In genomic region chr11:96228472-96228871, GRCh38 we compare ENCODE assay signal across 8 cellular contexts.
DNase-seq lines count a peak whose midpoint lies in the region; ATAC-seq and TF ChIP-seq lines count a peak whose summit lies in the region.

No MANE protein-coding gene starts in this region.

- no peaks in the 10 kb centered on the region for H3K36me3 ChIP-seq in sigmoid colon

- 75 to 87% methylated on average over 4 of the region's 4 CpGs for WGBS in sigmoid colon, 2 donors

- TF ChIP-seq POLR2A in sigmoid colon (IDR thresholded peaks at IDR 0.05): no peak

- no peak for TF ChIP-seq CTCF in sigmoid colon (IDR thresholded peaks at IDR 0.05)

- H3K27ac ChIP-seq in sigmoid colon: peak overlapping the region; percentile 34 to 78 (median 50)

- DNase-seq in GM03348 (ENCODE audit: low spot score): peak; percentile 57
- peak; percentile 51 for DNase-seq in T1000 (lab: John Stamatoyannopoulos, UW)
- DNase-seq in cardiac septum (ENCODE audit: low spot score): peak; percentile 81
- DNase-seq in sigmoid colon: peak; percentile 87

- no peak for TF ChIP-seq EP300 in sigmoid colon (IDR thresholded peaks at IDR 0.05)

- no peak overlapping the region for H3K4me3 ChIP-seq in sigmoid colon

- no peaks in the 10 kb centered on the region for H3K27me3 ChIP-seq in sigmoid colon

- H3K9me3 ChIP-seq in sigmoid colon: no peaks in the 10 kb centered on the region

- intact Hi-C loops in cardiac septum (cut with DNase I): no loop called here
- intact Hi-C loops in sigmoid colon (cut with DNase I): no loop called here

- ATAC-seq in HG03565 (IDR thresholded peaks at IDR 0.05; ENCODE audit: unreplicated experiment) (no peak), GM21515 (IDR thresholded peaks at IDR 0.05; ENCODE audit: unreplicated experiment) (no peak), GM18868 (IDR thresholded peaks at IDR 0.05; ENCODE audit: unreplicated experiment) (no peak)
- no peak for ATAC-seq in activated CD4-positive, CD25-positive, alpha-beta regulatory T cell treated with anti-CD3 and anti-CD28 coated beads, Interleukin-2, amount 50 U/mL, for 24 hours

- peaks cover 0 to 31% (median 19%) of the 10 kb centered on the region in 4 donors for H3K4me1 ChIP-seq in sigmoid colon
